Comparison of ENCODE assay signal across 15 cellular contexts in genomic region chr13:67726979-67727378, GRCh38.
"Had no signal": no experiment of that assay in that cellular context is flagged by ENCODE, and none has a peak within 500 bp of the region (broad histone marks: within the 10 kb centered on the region; RNA-seq: fewer than 3 reads in every experiment).

No MANE protein-coding gene starts in this region.

- H3K79me2 ChIP-seq: parathyroid adenoma had no signal

- H3K27me3 ChIP-seq: cardiac muscle cell, neural progenitor cell, uterus had no signal

- H3K4me1 ChIP-seq: neural progenitor cell, parathyroid adenoma, uterus had no signal

- H3K27ac ChIP-seq: cardiac muscle cell, neural progenitor cell, parathyroid adenoma, uterus, WERI-Rb-1 had no signal

- H3K9ac ChIP-seq: neural progenitor cell, parathyroid adenoma had no signal

- H3K4me2 ChIP-seq: neural progenitor cell had no signal

- DNase-seq: activated CD4-positive, alpha-beta memory T cell treated with anti-CD3 and anti-CD28 coated beads for 36 hours; activated CD4-positive, alpha-beta T cell treated with anti-CD3 and anti-CD28 coated beads for 36 hours; activated CD8-positive, alpha-beta memory T cell treated with anti-CD3 and anti-CD28 coated beads, Interleukin-2, amount 10 ng/mL, durations not matched to agents 7 days and 5 days; activated naive CD4-positive, alpha-beta T cell treated with anti-CD3 and anti-CD28 coated beads, Interleukin-2, amount 50 U/mL, for 16 hours; activated T-cell treated with anti-CD3 and anti-CD28 coated beads, Interleukin-2, amount 50 U/mL, for 1 hour; foreskin fibroblast; naive B cell; stimulated activated CD4-positive, alpha-beta T cell treated with anti-CD3 and anti-CD28 coated beads, Interleukin-12 subunit alpha, Interleukin-12 subunit beta, amount 100 ng/mL, for 4 hours; stimulated activated CD4-positive, alpha-beta T cell treated with anti-CD3 and anti-CD28 coated beads, Interleukin-2, amount 100 ng/mL, for 24 hours; uterus; WERI-Rb-1 had no signal

- H2AFZ ChIP-seq: neural progenitor cell, parathyroid adenoma had no signal

- H3K4me3 ChIP-seq: cardiac muscle cell, neural progenitor cell, uterus had no signal

- H3K9me3 ChIP-seq: uterus had no signal

- ATAC-seq: activated CD4-positive, alpha-beta T cell treated with anti-CD3 and anti-CD28 coated beads for 36 hours; activated CD8-positive, alpha-beta memory T cell treated with anti-CD3 and anti-CD28 coated beads, Interleukin-2, amount 10 ng/mL, durations not matched to agents 7 days and 5 days; stimulated activated effector memory CD8-positive, alpha-beta T cell treated with anti-CD3 and anti-CD28 coated beads, Interleukin-12 subunit alpha, Interleukin-12 subunit beta, amount 100 ng/mL, for 72 hours had no signal

- H3K36me3 ChIP-seq: cardiac muscle cell, uterus, WERI-Rb-1 had no signal
